In the genomic region with DNA sequence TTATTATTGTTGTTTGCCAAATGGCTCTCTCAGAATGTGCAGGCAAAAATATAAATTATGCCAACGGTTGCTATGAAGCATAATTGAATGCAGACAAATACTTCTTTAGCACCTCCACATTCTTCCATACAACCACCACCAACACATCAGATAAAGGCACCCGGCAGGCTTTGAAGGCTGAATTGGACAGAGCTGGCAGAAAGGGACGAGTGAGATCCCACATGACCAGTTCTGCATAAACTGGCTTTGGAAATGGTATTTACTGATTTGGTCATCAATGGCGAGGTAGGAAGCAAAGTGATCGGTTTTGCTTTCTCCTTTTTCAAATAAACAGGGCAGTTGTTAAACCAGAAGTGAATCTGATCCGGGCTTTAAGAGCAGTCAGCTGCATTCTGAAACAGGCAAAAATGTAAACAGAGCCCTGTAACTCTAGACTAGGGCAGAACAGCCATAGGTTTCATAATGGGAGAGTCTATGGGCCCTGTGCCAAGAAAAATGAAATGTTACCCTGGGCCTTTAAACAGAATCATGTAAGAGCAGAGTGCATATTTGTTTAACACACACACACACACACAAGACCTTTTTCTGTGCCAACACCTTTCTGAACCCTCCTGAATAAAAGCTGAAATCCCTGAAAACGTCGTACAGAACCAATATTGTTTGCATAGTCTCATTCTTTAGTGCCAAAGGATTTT, we compare ENCODE assay signal across 9 cellular contexts.
DNase-seq lines count a peak whose midpoint lies in the region; ATAC-seq and TF ChIP-seq lines count a peak whose summit lies in the region.
"Had no signal": no experiment of that assay in that cellular context is flagged by ENCODE, and none has a peak within 500 bp of the region (broad histone marks: within the 10 kb centered on the region; RNA-seq: fewer than 3 reads in every experiment).

No MANE protein-coding gene starts in this region.

- H3K36me3 Mint-ChIP-seq in glutamatergic neuron (ENCODE audit: unreplicated experiment): no peaks in the 10 kb centered on the region
- H3K36me3 Mint-ChIP-seq: natural killer cell had no signal

- ATAC-seq in GM19397 (IDR thresholded peaks at IDR 0.05; ENCODE audit: unreplicated experiment): no peak
- ATAC-seq: natural killer cell had no signal

- no peak overlapping the region for H3K27ac Mint-ChIP-seq in glutamatergic neuron (ENCODE audit: unreplicated experiment)
- H3K27ac Mint-ChIP-seq: natural killer cell had no signal

- DNase-seq in NCI-H1417 (lab: John Stamatoyannopoulos, UW) (peak; percentile 81 to 97 (median 96)), iris pigment epithelial cell (ENCODE audit: low read depth) (peak; percentile 90), superior temporal gyrus (ENCODE audit: extremely low spot score) (peak; percentile 25), SK-N-DZ (ENCODE audit: low spot score) (no peak), glutamatergic neuron (no peak), H7 (no peak)
- DNase-seq: natural killer cell had no signal

- no peaks in the 10 kb centered on the region for H3K4me1 Mint-ChIP-seq in glutamatergic neuron (ENCODE audit: low read depth, unreplicated experiment)
- H3K4me1 Mint-ChIP-seq: natural killer cell had no signal

- TF ChIP-seq CTCF in VCaP (conservative IDR thresholded peaks at IDR 0.05) (no peak), glutamatergic neuron (IDR thresholded peaks at IDR 0.05; ENCODE audit: partially characterized antibody, unreplicated experiment) (no peak)

- H3K27ac ChIP-seq in VCaP: peak overlapping the region; percentile 83

- peaks cover 2% of the 10 kb centered on the region for H3K27me3 Mint-ChIP-seq in glutamatergic neuron (ENCODE audit: unreplicated experiment)

- no peak overlapping the region for H3K4me3 Mint-ChIP-seq in glutamatergic neuron (ENCODE audit: unreplicated experiment)
- H3K4me3 Mint-ChIP-seq: natural killer cell had no signal

- H3K9me3 Mint-ChIP-seq in glutamatergic neuron (ENCODE audit: unreplicated experiment): no peaks in the 10 kb centered on the region
- H3K9me3 Mint-ChIP-seq: natural killer cell had no signal

- no peak overlapping the region for H3K4me3 ChIP-seq in H7 (ENCODE audit: insufficient read depth, low read depth, low read length)

- no peaks in the 10 kb centered on the region for H3K27me3 ChIP-seq in H7 (ENCODE audit: control insufficient read depth, insufficient read depth, low read length)

- H3K36me3 ChIP-seq in H7 (replicated peaks; ENCODE audit: control insufficient read depth, insufficient read depth, low read length): no peaks in the 10 kb centered on the region

Comparison
In these comparisons a context has a peak if more than half of its experiments do, and no peak if none do; other contexts are left out.
1. DNase-seq: peak in NCI-H1417 (3 of 3), iris pigment epithelial cell (single experiment) and superior temporal gyrus (single experiment); none in SK-N-DZ (single experiment), glutamatergic neuron (single experiment) and H7 (single experiment).